ENCODE assay signal across 11 cellular contexts in genomic region chr4:81214144-81214517, GRCh38. TPM values are rescaled to one million over a fixed set of nuclear protein-coding genes. Genes with fewer than 3 reads are reported as not detected.
A peak's percentile ranks its signal among the peaks of the same experiment; 100 is the strongest.
DNase-seq lines count a peak whose midpoint lies in the region; ATAC-seq and TF ChIP-seq lines count a peak whose summit lies in the region.
"Had no signal": no experiment of that assay in that cellular context is flagged by ENCODE, and none has a peak within 500 bp of the region (broad histone marks: within the 10 kb centered on the region; RNA-seq: fewer than 3 reads in every experiment).

No MANE protein-coding gene starts in this region.

- 13% methylated on average over 7 of the region's 7 CpGs for WGBS in aorta, 2 donors
- WGBS in ovary, 3 donors = 18 to 24% (median 20%) methylated on average over 7 of the region's 7 CpGs

- CTCF ChIA-PET in BJ (lab: Yijun Ruan, JAX) = interaction anchor here (1.6 to 2.3 kb wide), 2 partner anchors 138 to 144 kb away, joined by 5 to 10 read pairs; no protein-coding TSS in a partner anchor

- no peaks in the 10 kb centered on the region for H3K79me2 ChIP-seq in osteoblast (ENCODE audit: insufficient read depth, low read length)

- peak overlapping the region; percentile 62 for H2AFZ ChIP-seq in osteoblast (ENCODE audit: low read length)

- H3K4me3 ChIP-seq in BJ (ENCODE audit: low read depth, low read length) (peak overlapping the region; percentile 52), RWPE2 (ENCODE audit: severe bottlenecking) (peak overlapping the region; percentile 34), epithelial cell of proximal tubule (ENCODE audit: low read depth, low read length) (peak overlapping the region; percentile 52), osteoblast (ENCODE audit: insufficient read depth, low read length) (peak overlapping the region; percentile 62), aorta (ENCODE audit: low read length in 2 of 2) (peak overlapping the region in 1 of 2 donors; percentile 54), ovary (no peak overlapping the region)

- H3K27ac ChIP-seq in RWPE2 (ENCODE audit: poor library complexity, severe bottlenecking) = no peak overlapping the region
- H3K27ac ChIP-seq in osteoblast (ENCODE audit: low read depth, low read length) = no peak overlapping the region
- no peak overlapping the region for H3K27ac ChIP-seq in aorta (ENCODE audit: low read depth in 1 of 2, low read length in 2 of 2)
- H3K27ac ChIP-seq in ovary = no peak overlapping the region
- H3K27ac ChIP-seq: neutrophil had no signal

- intact Hi-C loops in aorta (cut with DNase I) (no loop called here), ovary (cut with DNase I) (no loop called here)

- POLR2A ChIA-PET in BJ (lab: Charles Lee) = interaction anchor here (0.6 kb wide), 1 partner anchor 1320 kb away, joined by 37 read pairs; no protein-coding TSS in a partner anchor

- ATAC-seq in RWPE2 (ENCODE audit: low read depth) = no peak
- no peak for ATAC-seq in aorta (ENCODE audit: low FRiP score)

- peaks cover 19% of the 10 kb centered on the region for H3K27me3 ChIP-seq in BJ (ENCODE audit: control insufficient read depth, insufficient read depth, low read length)
- H3K27me3 ChIP-seq in RWPE2 (ENCODE audit: insufficient read depth, poor library complexity, severe bottlenecking) = peaks cover 22% of the 10 kb centered on the region
- H3K27me3 ChIP-seq in osteoblast (ENCODE audit: insufficient read depth, low read length) = peaks cover 26% of the 10 kb centered on the region
- no peaks in the 10 kb centered on the region for H3K27me3 ChIP-seq in aorta (ENCODE audit: control insufficient read depth in 1 of 2, insufficient read depth in 2 of 2, low read length in 1 of 2)
- no peaks in the 10 kb centered on the region for H3K27me3 ChIP-seq in ovary

- no peak for DNase-seq in BJ (ENCODE audit: low read depth)
- no peak for DNase-seq in RWPE2 (ENCODE audit: low spot score)
- no peak for DNase-seq in epithelial cell of proximal tubule (ENCODE audit: low read depth)
- no peak for DNase-seq in osteoblast (ENCODE audit: insufficient read length, low spot score, missing footprints)
- no peak for DNase-seq in aorta
- DNase-seq in NCI-H2196 treated with DMSO at 0.1 percent for 48 hours (lab: John Stamatoyannopoulos, UW; ENCODE audit: unreplicated experiment) = no peak
- no peak for DNase-seq in inferior parietal cortex (ENCODE audit: extremely low spot score)
- no peak for DNase-seq in ovary
- DNase-seq: activated gamma-delta T cell treated with Interleukin-2 at 50 U/mL for 16 hours, foreskin melanocyte had no signal

- H4K20me1 ChIP-seq in osteoblast (ENCODE audit: insufficient read depth, low read length) = no peaks in the 10 kb centered on the region

- no peak for TF ChIP-seq CTCF in BJ (IDR thresholded peaks at IDR 0.05; ENCODE audit: insufficient read depth, low read depth, low read length)
- no peak for TF ChIP-seq CTCF in RWPE2 (IDR thresholded peaks at IDR 0.05; ENCODE audit: poor library complexity, severe bottlenecking)
- no peak for TF ChIP-seq CTCF in epithelial cell of proximal tubule (conservative IDR thresholded peaks at IDR 0.05; ENCODE audit: low read depth, low read length)
- no peak for TF ChIP-seq CTCF in osteoblast (IDR thresholded peaks at IDR 0.05; ENCODE audit: extremely low read depth, low read depth, low read length)
- no peak for TF ChIP-seq CTCF in ovary (IDR thresholded peaks at IDR 0.05)

- peak overlapping the region; percentile 64 for H3K4me2 ChIP-seq in osteoblast (ENCODE audit: insufficient read depth, low read length)

- no peak for TF ChIP-seq POLR2A in ovary (IDR thresholded peaks at IDR 0.05)

- no peaks in the 10 kb centered on the region for H3K36me3 ChIP-seq in BJ (ENCODE audit: control insufficient read depth, insufficient read depth, low read length)
- H3K36me3 ChIP-seq in RWPE2 (ENCODE audit: low read depth) = no peaks in the 10 kb centered on the region
- H3K36me3 ChIP-seq in osteoblast (ENCODE audit: insufficient read depth, low read length) = no peaks in the 10 kb centered on the region
- H3K36me3 ChIP-seq in aorta (ENCODE audit: control insufficient read depth in 1 of 2, insufficient read depth in 2 of 2, low read length in 1 of 2) = no peaks in the 10 kb centered on the region
- H3K36me3 ChIP-seq in ovary = no peaks in the 10 kb centered on the region
- H3K36me3 ChIP-seq: neutrophil had no signal

- H3K4me1 ChIP-seq in RWPE2 (ENCODE audit: insufficient read depth, poor library complexity, severe bottlenecking) (no peaks in the 10 kb centered on the region), osteoblast (ENCODE audit: insufficient read depth, low read length) (no peaks in the 10 kb centered on the region), aorta (ENCODE audit: control insufficient read depth in 1 of 2, insufficient read depth in 2 of 2, low read length in 2 of 2) (no peaks in the 10 kb centered on the region), ovary (ENCODE audit: insufficient read depth) (peaks cover 5% of the 10 kb centered on the region)

- no peaks in the 10 kb centered on the region for H3K9me3 ChIP-seq in RWPE2 (ENCODE audit: severe bottlenecking)
- H3K9me3 ChIP-seq in osteoblast (ENCODE audit: low read depth, low read length) = no peaks in the 10 kb centered on the region
- no peaks in the 10 kb centered on the region for H3K9me3 ChIP-seq in aorta (ENCODE audit: control insufficient read depth, low read length)
- H3K9me3 ChIP-seq in ovary = no peaks in the 10 kb centered on the region
- H3K9me3 ChIP-seq: neutrophil had no signal

- no peak for TF ChIP-seq EP300 in ovary (IDR thresholded peaks at IDR 0.05)

RNA-seq across cellular contexts. Expression of gene PRKG2, which starts 0.9 kb away (rescaled TPM):
- polyA plus RNA-seq in BJ (2011; rRNA removed) (0.16 and 0.47 TPM in 2 replicates), aorta (1 to 10 TPM in 1 of 2 donors, under 1 TPM in 1; 0.13 to 2.5 TPM), ovary (under 1 TPM; 0.13 to 0.15 TPM)
- polyA minus RNA-seq in BJ (2011; rRNA and poly(A)+ RNA removed) = 0.41 and 0.47 TPM in 2 replicates
- total RNA-seq in epithelial cell of proximal tubule (0.51 and 1.2 TPM in 2 replicates), osteoblast (0.72 and 0.88 TPM in 2 replicates), aorta (under 1 TPM; 0.23 to 0.24 TPM), ovary (under 1 TPM in 4 of 7 donors, not detected in 3; 0.08 to 0.60 (median 0.21) TPM)
